In genomic region chrX:46642145-46642544, GRCh38 we compare ENCODE assay signal across 8 cellular contexts.
DNase-seq lines count a peak whose midpoint lies in the region; ATAC-seq and TF ChIP-seq lines count a peak whose summit lies in the region.

No MANE protein-coding gene starts in this region.

- no peak for TF ChIP-seq POLR2A in adrenal gland (IDR thresholded peaks at IDR 0.05)

- ATAC-seq in HG02840 (IDR thresholded peaks at IDR 0.05; ENCODE audit: low FRiP score, unreplicated experiment), result no peak

- no peak overlapping the region for H3K4me3 ChIP-seq in LNCaP clone FGC (ENCODE audit: low read depth, low read length)
- H3K4me3 ChIP-seq in adrenal gland, result no peak overlapping the region

- H3K27ac ChIP-seq in adrenal gland, result no peak overlapping the region

- POLR2A ChIA-PET in activated CD4-positive, alpha-beta memory T cell treated with anti-CD3 and anti-CD28 coated beads for 36 hours (lab: Charles Lee), result no interaction called here

- H3K36me3 ChIP-seq in adrenal gland (replicated peaks in 1 of 2), result no peaks in the 10 kb centered on the region

- H3K9me3 ChIP-seq in adrenal gland (replicated peaks in 1 of 3), result no peaks in the 10 kb centered on the region

- DNase-seq in NCI-H748 (lab: John Stamatoyannopoulos, UW; ENCODE audit: unreplicated experiment), result peak; percentile 36
- DNase-seq in NCI-H748 treated with DMSO at 0.1 percent for 48 hours (lab: John Stamatoyannopoulos, UW), result no peak
- peak; percentile 28 for DNase-seq in LNCaP clone FGC (ENCODE audit: low read depth)
- DNase-seq in adrenal gland, result peak in 2 of 7 donors; percentile 12 to 55
- peak; percentile 61 for DNase-seq in left kidney (ENCODE audit: low read depth, low spot score)
- DNase-seq in islet precursor cell, result no peak
- DNase-seq in activated CD4-positive, alpha-beta memory T cell treated with anti-CD3 and anti-CD28 coated beads for 36 hours, result no peak

- CTCF ChIA-PET in activated CD4-positive, alpha-beta memory T cell treated with anti-CD3 and anti-CD28 coated beads for 36 hours (lab: Charles Lee), result interaction anchor here (0.6 to 1.7 kb wide), 8 partner anchors 13 to 233 kb away, joined by 3 to 8 read pairs (median 3); no protein-coding TSS in a partner anchor

- H3K27ac Mint-ChIP-seq in activated CD4-positive, alpha-beta memory T cell treated with anti-CD3 and anti-CD28 coated beads for 36 hours, result no peak overlapping the region

- H3K27me3 ChIP-seq in adrenal gland, result peaks cover 2% of the 10 kb centered on the region

- peaks cover 3% of the 10 kb centered on the region for H3K36me3 Mint-ChIP-seq in activated CD4-positive, alpha-beta memory T cell treated with anti-CD3 and anti-CD28 coated beads for 36 hours

- no peaks in the 10 kb centered on the region for H3K4me1 ChIP-seq in adrenal gland (replicated peaks in 1 of 2)

- H3K9me3 Mint-ChIP-seq in activated CD4-positive, alpha-beta memory T cell treated with anti-CD3 and anti-CD28 coated beads for 36 hours, result no peaks in the 10 kb centered on the region

- intact Hi-C loops in adrenal gland (cut with DNase I), result no loop called here
- intact Hi-C loops in activated CD4-positive, alpha-beta memory T cell treated with anti-CD3 and anti-CD28 coated beads for 36 hours (cut with micrococcal nuclease), result loop anchor here (1.0 to 5.0 kb wide), 2 partner anchors 70 to 85 kb away; no protein-coding TSS in a partner anchor

- WGBS in adrenal gland, 4 donors, result 39 to 50% (median 46%) methylated on average over 4 of the region's 4 CpGs

- H3K4me1 Mint-ChIP-seq in activated CD4-positive, alpha-beta memory T cell treated with anti-CD3 and anti-CD28 coated beads for 36 hours (ENCODE audit: low read depth), result peaks cover 17% of the 10 kb centered on the region

- no peak overlapping the region for H3K4me3 Mint-ChIP-seq in activated CD4-positive, alpha-beta memory T cell treated with anti-CD3 and anti-CD28 coated beads for 36 hours

- no peaks in the 10 kb centered on the region for H3K27me3 Mint-ChIP-seq in activated CD4-positive, alpha-beta memory T cell treated with anti-CD3 and anti-CD28 coated beads for 36 hours

- TF ChIP-seq CTCF in LNCaP clone FGC (IDR thresholded peaks at IDR 0.05; ENCODE audit: control insufficient read depth, extremely low read depth, insufficient read depth) (peak; percentile 27; the same call in 1 of the 2 replicates), adrenal gland (IDR thresholded peaks at IDR 0.05) (peak in 5 of 6 experiments; percentile 46 to 60 (median 49))

Comparison
In these comparisons a context has a peak if more than half of its experiments do, and no peak if none do; other contexts are left out.
1. DNase-seq: peak in NCI-H748 (single experiment), LNCaP clone FGC (single experiment) and left kidney (single experiment); none in NCI-H748 treated with DMSO at 0.1 percent for 48 hours (single experiment), islet precursor cell (single experiment) and activated CD4-positive, alpha-beta memory T cell treated with anti-CD3 and anti-CD28 coated beads for 36 hours (single experiment).